Comparison of ENCODE assay signal across 1 cellular context in the genomic region with DNA sequence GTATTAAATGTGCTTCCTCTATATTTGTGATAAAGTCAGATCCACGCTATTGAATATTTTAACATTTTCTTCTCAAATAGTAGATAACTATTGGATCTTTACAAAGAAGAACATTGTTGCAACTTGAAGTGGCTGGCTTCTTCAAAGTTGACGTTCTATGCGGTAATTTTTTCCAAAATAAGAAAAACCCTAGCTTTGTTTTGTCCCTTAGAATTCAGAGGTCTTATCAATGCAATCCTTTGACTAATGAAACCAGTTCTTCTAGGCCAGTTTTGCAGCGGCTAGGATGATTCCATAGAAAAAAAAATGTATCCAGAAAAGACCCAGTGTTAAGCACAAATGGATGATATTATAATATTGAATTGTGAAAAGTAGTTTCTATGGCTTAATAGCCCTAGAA.
TF ChIP-seq lines count a peak whose summit lies in the region.

No MANE protein-coding gene starts in this region.

TF ChIP-seq in SK-N-SH, 30 proteins besides CTCF, POLR2A, EP300 and RAD21 (continued from another document):
- TF ChIP-seq NFIC (IDR thresholded peaks at IDR 0.05; ENCODE audit: borderline replicate concordance) (no peak), TCF12 (IDR thresholded peaks at IDR 0.05) (no peak), FOSL2 (IDR thresholded peaks at IDR 0.05; ENCODE audit: borderline replicate concordance, low read depth) (no peak)
